Comparison of ENCODE assay signal across 1 cellular context in genomic region chr11:119673389-119674336, GRCh38.
TF ChIP-seq lines count a peak whose summit lies in the region.

No MANE protein-coding gene starts in this region.

TF ChIP-seq in WTC11, 78 proteins besides CTCF, POLR2A, EP300 and RAD21 (continued from another document):
- TF ChIP-seq ZNF532 (CRISPR knock-in tag; IDR thresholded peaks at IDR 0.05; ENCODE audit: borderline replicate concordance) (no peak), NR2C2 (CRISPR knock-in tag; IDR thresholded peaks at IDR 0.05) (no peak), NR1H2 (CRISPR knock-in tag; IDR thresholded peaks at IDR 0.05) (no peak), PRRX2 (CRISPR knock-in tag; IDR thresholded peaks at IDR 0.05) (no peak), SP1 (CRISPR knock-in tag; conservative IDR thresholded peaks at IDR 0.05) (no peak), ZNF232 (CRISPR knock-in tag; IDR thresholded peaks at IDR 0.05) (no peak), JUN (CRISPR knock-in tag; IDR thresholded peaks at IDR 0.05) (no peak), NFATC4 (CRISPR knock-in tag; IDR thresholded peaks at IDR 0.05) (no peak), SMAD3 (CRISPR knock-in tag; IDR thresholded peaks at IDR 0.05; ENCODE audit: borderline replicate concordance) (no peak), TCF7 (CRISPR knock-in tag; IDR thresholded peaks at IDR 0.05; ENCODE audit: low read depth) (no peak), NFYB (CRISPR knock-in tag; conservative IDR thresholded peaks at IDR 0.05; ENCODE audit: low read depth) (no peak)
